1 cellular context compared by ENCODE assay signal in genomic region chr16:57427824-57428223, GRCh38.
TF ChIP-seq lines count a peak whose summit lies in the region.

No MANE protein-coding gene starts in this region.

TF ChIP-seq in HepG2, 621 proteins besides CTCF, POLR2A, EP300 and RAD21:
- TF ChIP-seq ZNF782 (CRISPR knock-in tag; IDR thresholded peaks at IDR 0.05; ENCODE audit: borderline replicate concordance) (no peak), HMG20B (CRISPR knock-in tag; conservative IDR thresholded peaks at IDR 0.05) (no peak), TRIM22 (IDR thresholded peaks at IDR 0.05) (no peak), RBM22 (optimal IDR thresholded peaks at IDR 0.05; ENCODE audit: low read length) (no peak), ZNF724P (CRISPR knock-in tag; IDR thresholded peaks at IDR 0.05; ENCODE audit: borderline replicate concordance) (no peak), STAG1 (CRISPR knock-in tag; IDR thresholded peaks at IDR 0.05) (0 out of 2 replicates have a peak, but pooled peaks have one; percentile 18), ZNF580 (CRISPR knock-in tag; IDR thresholded peaks at IDR 0.05; ENCODE audit: borderline replicate concordance, low read depth) (no peak), KDM1A (CRISPR knock-in tag; IDR thresholded peaks at IDR 0.05) (no peak), GTF3A (CRISPR knock-in tag; conservative IDR thresholded peaks at IDR 0.05) (no peak), MEIS2 (CRISPR knock-in tag; IDR thresholded peaks at IDR 0.05) (no peak), TSC22D2 (CRISPR knock-in tag; IDR thresholded peaks at IDR 0.05; ENCODE audit: borderline replicate concordance) (no peak), SP2 (CRISPR knock-in tag; IDR thresholded peaks at IDR 0.05) (no peak), FOSL2 (CRISPR knock-in tag; IDR thresholded peaks at IDR 0.05) (peak; percentile 63), ZNF709 (CRISPR knock-in tag; IDR thresholded peaks at IDR 0.05) (no peak), ZNF607 (CRISPR knock-in tag; IDR thresholded peaks at IDR 0.05; ENCODE audit: borderline replicate concordance) (no peak)
